ENCODE assay signal across 1 cellular context in the genomic region with DNA sequence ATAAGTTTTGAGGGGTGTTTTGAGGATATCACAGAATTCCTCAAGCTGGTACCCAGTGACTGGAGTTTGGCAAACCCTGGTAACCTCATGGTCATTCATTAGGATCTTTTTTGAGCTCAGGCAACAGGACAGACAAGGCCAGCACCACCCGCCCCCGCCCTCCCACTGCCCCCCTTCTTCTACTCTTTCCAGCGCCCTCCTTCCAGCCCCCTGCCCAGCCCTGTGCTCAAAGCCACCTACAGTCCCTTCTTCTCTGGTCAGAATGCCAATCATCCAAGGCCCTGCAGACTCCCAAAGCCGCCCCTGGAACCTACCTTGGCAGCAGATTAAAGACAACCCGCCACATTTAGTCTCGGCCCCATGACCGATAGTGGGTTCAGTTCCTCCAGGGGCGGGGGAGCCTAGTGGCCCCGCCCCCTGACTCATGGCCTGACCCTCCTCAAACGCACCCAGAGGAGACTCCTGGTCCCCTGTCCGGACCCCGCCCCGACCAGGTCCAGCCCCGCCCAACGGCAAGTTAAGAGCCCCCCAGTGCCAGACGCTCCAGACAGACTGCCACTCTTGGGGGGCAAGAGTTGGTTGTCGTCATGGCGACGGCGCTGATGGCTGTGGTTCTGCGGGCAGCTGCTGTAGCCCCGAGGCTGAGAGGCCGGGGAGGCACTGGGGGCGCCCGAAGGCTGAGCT.
TF ChIP-seq lines count a peak whose summit lies in the region.

A gene with protein sequence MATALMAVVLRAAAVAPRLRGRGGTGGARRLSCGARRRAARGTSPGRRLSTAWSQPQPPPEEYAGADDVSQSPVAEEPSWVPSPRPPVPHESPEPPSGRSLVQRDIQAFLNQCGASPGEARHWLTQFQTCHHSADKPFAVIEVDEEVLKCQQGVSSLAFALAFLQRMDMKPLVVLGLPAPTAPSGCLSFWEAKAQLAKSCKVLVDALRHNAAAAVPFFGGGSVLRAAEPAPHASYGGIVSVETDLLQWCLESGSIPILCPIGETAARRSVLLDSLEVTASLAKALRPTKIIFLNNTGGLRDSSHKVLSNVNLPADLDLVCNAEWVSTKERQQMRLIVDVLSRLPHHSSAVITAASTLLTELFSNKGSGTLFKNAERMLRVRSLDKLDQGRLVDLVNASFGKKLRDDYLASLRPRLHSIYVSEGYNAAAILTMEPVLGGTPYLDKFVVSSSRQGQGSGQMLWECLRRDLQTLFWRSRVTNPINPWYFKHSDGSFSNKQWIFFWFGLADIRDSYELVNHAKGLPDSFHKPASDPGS (plus strand): TSS at position 546 of the 684 bp plus-strand sequence. CDS start 42 bp downstream, at position 588.

TF ChIP-seq in HepG2, 621 proteins besides CTCF, POLR2A, EP300 and RAD21 (continued from another document and continues in another):
- no peak for TF ChIP-seq U2AF1 (optimal IDR thresholded peaks at IDR 0.05; ENCODE audit: low read depth, low read length)
- no peak for TF ChIP-seq POGZ (CRISPR knock-in tag; IDR thresholded peaks at IDR 0.05)
- TF ChIP-seq GZF1 (CRISPR knock-in tag; IDR thresholded peaks at IDR 0.05) = no peak; the same call in 1 of the 2 replicates
- no peak for TF ChIP-seq ZBTB42 (CRISPR knock-in tag; IDR thresholded peaks at IDR 0.05)
- no peak for TF ChIP-seq ZNF543 (CRISPR knock-in tag; IDR thresholded peaks at IDR 0.05)
- TF ChIP-seq RXRB (CRISPR knock-in tag; IDR thresholded peaks at IDR 0.05; ENCODE audit: borderline replicate concordance) = 0 out of 2 replicates have a peak, but pooled peaks have one; percentile 15
- 0 out of 2 replicates have a peak, but pooled peaks have one; percentile 17 for TF ChIP-seq HOXA5 (CRISPR knock-in tag; IDR thresholded peaks at IDR 0.05)
- TF ChIP-seq, protein P1, sequence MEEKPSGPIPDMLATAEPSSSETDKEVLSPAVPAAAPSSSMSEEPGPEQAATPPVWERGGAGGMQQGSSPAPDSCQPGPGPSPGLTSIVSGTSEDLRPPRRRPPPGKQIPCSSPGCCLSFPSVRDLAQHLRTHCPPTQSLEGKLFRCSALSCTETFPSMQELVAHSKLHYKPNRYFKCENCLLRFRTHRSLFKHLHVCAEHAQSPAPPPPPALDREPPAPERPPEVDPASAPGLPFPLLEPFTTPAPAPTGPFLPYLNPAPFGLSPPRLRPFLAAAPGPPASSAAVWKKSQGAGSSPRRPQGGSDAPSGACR (CRISPR knock-in tag; IDR thresholded peaks at IDR 0.05) = peak; percentile 23; the same call in 1 of the 2 replicates
- TF ChIP-seq ZNF282 (IDR thresholded peaks at IDR 0.05; ENCODE audit: partially characterized antibody) = no peak
- TF ChIP-seq HNF4G (IDR thresholded peaks at IDR 0.05; ENCODE audit: borderline replicate concordance, low read depth, low read length) = no peak
- TF ChIP-seq HNF4G (CRISPR knock-in tag; IDR thresholded peaks at IDR 0.05; ENCODE audit: borderline replicate concordance, low read depth) = no peak
- TF ChIP-seq RAD51 (IDR thresholded peaks at IDR 0.05; ENCODE audit: borderline replicate concordance) = no peak
- TF ChIP-seq NFE2L1 (CRISPR knock-in tag; IDR thresholded peaks at IDR 0.05; ENCODE audit: borderline replicate concordance) = no peak
- 0 out of 2 replicates have a peak, but pooled peaks have one; percentile 13 for TF ChIP-seq ZNF225 (CRISPR knock-in tag; IDR thresholded peaks at IDR 0.05)
- TF ChIP-seq ZNF30 (CRISPR knock-in tag; IDR thresholded peaks at IDR 0.05) = no peak
- TF ChIP-seq SP1 (IDR thresholded peaks at IDR 0.05) = no peak
- TF ChIP-seq SP1 (CRISPR knock-in tag; IDR thresholded peaks at IDR 0.05) = peak; percentile 30; the same call in 1 of the 2 replicates
- TF ChIP-seq, protein P2, sequence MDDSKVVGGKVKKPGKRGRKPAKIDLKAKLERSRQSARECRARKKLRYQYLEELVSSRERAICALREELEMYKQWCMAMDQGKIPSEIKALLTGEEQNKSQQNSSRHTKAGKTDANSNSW (CRISPR knock-in tag; IDR thresholded peaks at IDR 0.05; ENCODE audit: borderline replicate concordance) = no peak
- TF ChIP-seq ZNF562 (CRISPR knock-in tag; IDR thresholded peaks at IDR 0.05; ENCODE audit: borderline replicate concordance) = no peak
- TF ChIP-seq, protein P3, sequence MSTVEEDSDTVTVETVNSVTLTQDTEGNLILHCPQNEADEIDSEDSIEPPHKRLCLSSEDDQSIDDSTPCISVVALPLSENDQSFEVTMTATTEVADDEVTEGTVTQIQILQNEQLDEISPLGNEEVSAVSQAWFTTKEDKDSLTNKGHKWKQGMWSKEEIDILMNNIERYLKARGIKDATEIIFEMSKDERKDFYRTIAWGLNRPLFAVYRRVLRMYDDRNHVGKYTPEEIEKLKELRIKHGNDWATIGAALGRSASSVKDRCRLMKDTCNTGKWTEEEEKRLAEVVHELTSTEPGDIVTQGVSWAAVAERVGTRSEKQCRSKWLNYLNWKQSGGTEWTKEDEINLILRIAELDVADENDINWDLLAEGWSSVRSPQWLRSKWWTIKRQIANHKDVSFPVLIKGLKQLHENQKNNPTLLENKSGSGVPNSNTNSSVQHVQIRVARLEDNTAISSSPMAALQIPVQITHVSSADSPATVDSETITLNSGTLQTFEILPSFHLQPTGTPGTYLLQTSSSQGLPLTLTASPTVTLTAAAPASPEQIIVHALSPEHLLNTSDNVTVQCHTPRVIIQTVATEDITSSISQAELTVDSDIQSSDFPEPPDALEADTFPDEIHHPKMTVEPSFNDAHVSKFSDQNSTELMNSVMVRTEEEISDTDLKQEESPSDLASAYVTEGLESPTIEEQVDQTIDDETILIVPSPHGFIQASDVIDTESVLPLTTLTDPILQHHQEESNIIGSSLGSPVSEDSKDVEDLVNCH (CRISPR knock-in tag; IDR thresholded peaks at IDR 0.05) = no peak
- peak; percentile 49 for TF ChIP-seq SRSF1 (optimal IDR thresholded peaks at IDR 0.05; ENCODE audit: low read depth, low read length)
- TF ChIP-seq, protein P4, sequence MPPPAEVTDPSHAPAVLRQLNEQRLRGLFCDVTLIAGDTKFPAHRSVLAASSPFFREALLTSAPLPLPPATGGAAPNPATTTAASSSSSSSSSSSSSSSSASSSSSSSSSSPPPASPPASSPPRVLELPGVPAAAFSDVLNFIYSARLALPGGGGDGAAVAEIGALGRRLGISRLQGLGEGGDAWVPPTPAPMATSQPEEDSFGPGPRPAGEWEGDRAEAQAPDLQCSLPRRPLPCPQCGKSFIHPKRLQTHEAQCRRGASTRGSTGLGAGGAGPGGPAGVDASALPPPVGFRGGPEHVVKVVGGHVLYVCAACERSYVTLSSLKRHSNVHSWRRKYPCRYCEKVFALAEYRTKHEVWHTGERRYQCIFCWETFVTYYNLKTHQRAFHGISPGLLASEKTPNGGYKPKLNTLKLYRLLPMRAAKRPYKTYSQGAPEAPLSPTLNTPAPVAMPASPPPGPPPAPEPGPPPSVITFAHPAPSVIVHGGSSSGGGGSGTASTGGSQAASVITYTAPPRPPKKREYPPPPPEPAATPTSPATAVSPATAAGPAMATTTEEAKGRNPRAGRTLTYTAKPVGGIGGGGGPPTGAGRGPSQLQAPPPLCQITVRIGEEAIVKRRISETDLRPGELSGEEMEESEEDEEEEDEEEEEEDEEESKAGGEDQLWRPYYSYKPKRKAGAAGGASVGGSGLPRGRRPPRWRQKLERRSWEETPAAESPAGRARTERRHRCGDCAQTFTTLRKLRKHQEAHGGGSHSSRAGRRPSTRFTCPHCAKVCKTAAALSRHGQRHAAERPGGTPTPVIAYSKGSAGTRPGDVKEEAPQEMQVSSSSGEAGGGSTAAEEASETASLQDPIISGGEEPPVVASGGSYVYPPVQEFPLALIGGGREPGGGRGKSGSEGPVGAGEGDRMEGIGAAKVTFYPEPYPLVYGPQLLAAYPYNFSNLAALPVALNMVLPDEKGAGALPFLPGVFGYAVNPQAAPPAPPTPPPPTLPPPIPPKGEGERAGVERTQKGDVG (CRISPR knock-in tag; IDR thresholded peaks at IDR 0.05; ENCODE audit: borderline replicate concordance) = no peak
- no peak for TF ChIP-seq MBD4 (IDR thresholded peaks at IDR 0.05; ENCODE audit: borderline replicate concordance, low read length)
- TF ChIP-seq, protein P5, sequence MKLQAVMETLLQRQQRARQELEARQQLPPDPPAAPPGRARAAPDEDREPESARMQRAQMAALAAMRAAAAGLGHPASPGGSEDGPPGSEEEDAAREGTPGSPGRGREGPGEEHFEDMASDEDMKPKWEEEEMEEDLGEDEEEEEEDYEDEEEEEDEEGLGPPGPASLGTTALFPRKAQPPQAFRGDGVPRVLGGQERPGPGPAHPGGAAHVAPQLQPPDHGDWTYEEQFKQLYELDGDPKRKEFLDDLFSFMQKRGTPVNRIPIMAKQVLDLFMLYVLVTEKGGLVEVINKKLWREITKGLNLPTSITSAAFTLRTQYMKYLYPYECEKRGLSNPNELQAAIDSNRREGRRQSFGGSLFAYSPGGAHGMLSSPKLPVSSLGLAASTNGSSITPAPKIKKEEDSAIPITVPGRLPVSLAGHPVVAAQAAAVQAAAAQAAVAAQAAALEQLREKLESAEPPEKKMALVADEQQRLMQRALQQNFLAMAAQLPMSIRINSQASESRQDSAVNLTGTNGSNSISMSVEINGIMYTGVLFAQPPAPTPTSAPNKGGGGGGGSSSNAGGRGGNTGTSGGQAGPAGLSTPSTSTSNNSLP (IDR thresholded peaks at IDR 0.05; ENCODE audit: low read depth, low read length) = no peak
- TF ChIP-seq, protein P6, sequence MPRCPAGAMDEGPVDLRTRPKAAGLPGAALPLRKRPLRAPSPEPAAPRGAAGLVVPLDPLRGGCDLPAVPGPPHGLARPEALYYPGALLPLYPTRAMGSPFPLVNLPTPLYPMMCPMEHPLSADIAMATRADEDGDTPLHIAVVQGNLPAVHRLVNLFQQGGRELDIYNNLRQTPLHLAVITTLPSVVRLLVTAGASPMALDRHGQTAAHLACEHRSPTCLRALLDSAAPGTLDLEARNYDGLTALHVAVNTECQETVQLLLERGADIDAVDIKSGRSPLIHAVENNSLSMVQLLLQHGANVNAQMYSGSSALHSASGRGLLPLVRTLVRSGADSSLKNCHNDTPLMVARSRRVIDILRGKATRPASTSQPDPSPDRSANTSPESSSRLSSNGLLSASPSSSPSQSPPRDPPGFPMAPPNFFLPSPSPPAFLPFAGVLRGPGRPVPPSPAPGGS (CRISPR knock-in tag; IDR thresholded peaks at IDR 0.05) = no peak
- no peak for TF ChIP-seq HNRNPLL (IDR thresholded peaks at IDR 0.05; ENCODE audit: low read depth, low read length, poor library complexity, severe bottlenecking)
- TF ChIP-seq HNRNPUL1 (IDR thresholded peaks at IDR 0.05; ENCODE audit: low read depth, low read length) = no peak
- TF ChIP-seq SNAI1 (CRISPR knock-in tag; IDR thresholded peaks at IDR 0.05; ENCODE audit: borderline replicate concordance) = no peak
- no peak for TF ChIP-seq GTF2F1 (IDR thresholded peaks at IDR 0.05; ENCODE audit: low read length)
- no peak for TF ChIP-seq NONO (IDR thresholded peaks at IDR 0.05)
- peak; percentile 33; the same call in 1 of the 2 replicates for TF ChIP-seq NONO (CRISPR knock-in tag; conservative IDR thresholded peaks at IDR 0.05)
- TF ChIP-seq, protein P7, sequence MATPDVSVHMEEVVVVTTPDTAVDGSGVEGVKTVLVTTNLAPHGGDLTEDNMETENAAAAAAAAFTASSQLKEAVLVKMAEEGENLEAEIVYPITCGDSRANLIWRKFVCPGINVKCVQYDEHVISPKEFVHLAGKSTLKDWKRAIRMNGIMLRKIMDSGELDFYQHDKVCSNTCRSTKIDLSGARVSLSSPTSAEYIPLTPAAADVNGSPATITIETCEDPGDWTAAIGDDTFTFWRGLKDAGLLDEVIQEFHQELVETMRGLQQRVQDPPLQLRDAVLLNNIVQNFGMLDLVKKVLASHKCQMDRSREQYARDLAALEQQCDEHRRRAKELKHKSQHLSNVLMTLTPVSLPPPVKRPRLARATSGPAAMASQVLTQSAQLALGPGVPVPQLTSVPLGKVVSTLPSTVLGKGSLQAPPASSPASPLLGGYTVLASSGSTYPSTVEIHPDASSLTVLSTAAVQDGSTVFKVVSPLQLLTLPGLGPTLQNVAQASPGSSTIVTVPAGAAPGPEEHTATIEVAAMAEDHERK (CRISPR knock-in tag; IDR thresholded peaks at IDR 0.05; ENCODE audit: low read depth) = no peak
- no peak for TF ChIP-seq YEATS2 (CRISPR knock-in tag; IDR thresholded peaks at IDR 0.05; ENCODE audit: borderline replicate concordance)
- TF ChIP-seq SMAD9 (CRISPR knock-in tag; IDR thresholded peaks at IDR 0.05) = no peak
- TF ChIP-seq, protein P8, sequence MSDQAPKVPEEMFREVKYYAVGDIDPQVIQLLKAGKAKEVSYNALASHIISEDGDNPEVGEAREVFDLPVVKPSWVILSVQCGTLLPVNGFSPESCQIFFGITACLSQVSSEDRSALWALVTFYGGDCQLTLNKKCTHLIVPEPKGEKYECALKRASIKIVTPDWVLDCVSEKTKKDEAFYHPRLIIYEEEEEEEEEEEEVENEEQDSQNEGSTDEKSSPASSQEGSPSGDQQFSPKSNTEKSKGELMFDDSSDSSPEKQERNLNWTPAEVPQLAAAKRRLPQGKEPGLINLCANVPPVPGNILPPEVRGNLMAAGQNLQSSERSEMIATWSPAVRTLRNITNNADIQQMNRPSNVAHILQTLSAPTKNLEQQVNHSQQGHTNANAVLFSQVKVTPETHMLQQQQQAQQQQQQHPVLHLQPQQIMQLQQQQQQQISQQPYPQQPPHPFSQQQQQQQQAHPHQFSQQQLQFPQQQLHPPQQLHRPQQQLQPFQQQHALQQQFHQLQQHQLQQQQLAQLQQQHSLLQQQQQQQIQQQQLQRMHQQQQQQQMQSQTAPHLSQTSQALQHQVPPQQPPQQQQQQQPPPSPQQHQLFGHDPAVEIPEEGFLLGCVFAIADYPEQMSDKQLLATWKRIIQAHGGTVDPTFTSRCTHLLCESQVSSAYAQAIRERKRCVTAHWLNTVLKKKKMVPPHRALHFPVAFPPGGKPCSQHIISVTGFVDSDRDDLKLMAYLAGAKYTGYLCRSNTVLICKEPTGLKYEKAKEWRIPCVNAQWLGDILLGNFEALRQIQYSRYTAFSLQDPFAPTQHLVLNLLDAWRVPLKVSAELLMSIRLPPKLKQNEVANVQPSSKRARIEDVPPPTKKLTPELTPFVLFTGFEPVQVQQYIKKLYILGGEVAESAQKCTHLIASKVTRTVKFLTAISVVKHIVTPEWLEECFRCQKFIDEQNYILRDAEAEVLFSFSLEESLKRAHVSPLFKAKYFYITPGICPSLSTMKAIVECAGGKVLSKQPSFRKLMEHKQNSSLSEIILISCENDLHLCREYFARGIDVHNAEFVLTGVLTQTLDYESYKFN (CRISPR knock-in tag; conservative IDR thresholded peaks at IDR 0.05) = no peak
- TF ChIP-seq SATB2 (CRISPR knock-in tag; IDR thresholded peaks at IDR 0.05) = no peak
- TF ChIP-seq, protein P9, sequence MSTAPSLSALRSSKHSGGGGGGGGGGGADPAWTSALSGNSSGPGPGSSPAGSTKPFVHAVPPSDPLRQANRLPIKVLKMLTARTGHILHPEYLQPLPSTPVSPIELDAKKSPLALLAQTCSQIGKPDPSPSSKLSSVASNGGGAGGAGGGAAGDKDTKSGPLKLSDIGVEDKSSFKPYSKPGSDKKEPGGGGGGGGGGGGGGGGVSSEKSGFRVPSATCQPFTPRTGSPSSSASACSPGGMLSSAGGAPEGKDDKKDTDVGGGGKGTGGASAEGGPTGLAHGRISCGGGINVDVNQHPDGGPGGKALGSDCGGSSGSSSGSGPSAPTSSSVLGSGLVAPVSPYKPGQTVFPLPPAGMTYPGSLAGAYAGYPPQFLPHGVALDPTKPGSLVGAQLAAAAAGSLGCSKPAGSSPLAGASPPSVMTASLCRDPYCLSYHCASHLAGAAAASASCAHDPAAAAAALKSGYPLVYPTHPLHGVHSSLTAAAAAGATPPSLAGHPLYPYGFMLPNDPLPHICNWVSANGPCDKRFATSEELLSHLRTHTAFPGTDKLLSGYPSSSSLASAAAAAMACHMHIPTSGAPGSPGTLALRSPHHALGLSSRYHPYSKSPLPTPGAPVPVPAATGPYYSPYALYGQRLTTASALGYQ (CRISPR knock-in tag; IDR thresholded peaks at IDR 0.05) = no peak
